In the genomic region with DNA sequence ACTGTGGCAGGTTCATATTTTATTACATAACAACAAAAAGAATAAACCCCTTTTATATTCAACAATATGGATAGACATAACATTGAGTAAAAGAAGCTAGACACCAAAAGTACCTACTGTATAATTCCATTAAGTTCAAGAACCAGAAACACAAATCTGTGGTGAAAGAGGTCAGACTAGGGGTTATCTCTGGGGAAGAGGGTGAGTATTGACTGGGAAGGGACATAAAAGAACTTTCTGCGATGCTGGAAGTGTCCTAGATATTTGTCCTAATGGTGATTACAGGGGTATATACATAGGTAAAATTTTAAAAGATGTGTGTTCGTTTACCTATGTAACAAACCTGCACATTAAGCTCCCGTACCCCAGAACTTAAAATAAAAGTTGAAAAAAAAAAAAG, we compare ENCODE assay signal across 22 cellular contexts.
"Had no signal": no experiment of that assay in that cellular context is flagged by ENCODE, and none has a peak within 500 bp of the region (broad histone marks: within the 10 kb centered on the region; RNA-seq: fewer than 3 reads in every experiment).

No MANE protein-coding gene starts in this region.

- H3K27ac Mint-ChIP-seq: activated CD4-positive, alpha-beta memory T cell treated with anti-CD3 and anti-CD28 coated beads, Interleukin-2, amount 10 ng/mL, durations not matched to agents 7 days and 5 days; activated CD4-positive, alpha-beta T cell treated with anti-CD3 and anti-CD28 coated beads, Interleukin-2, amount 10 ng/mL, durations not matched to agents 7 days and 5 days; activated naive CD4-positive, alpha-beta T cell treated with anti-CD3 and anti-CD28 coated beads, Interleukin-2, amount 10 ng/mL, durations not matched to agents 7 days and 5 days; activated naive CD4-positive, alpha-beta T cell treated with anti-CD3 and anti-CD28 coated beads, Interleukin-2, amount 50 U/mL, for 72 hours; activated naive CD8-positive, alpha-beta T cell treated with anti-CD3 and anti-CD28 coated beads, Interleukin-2, amount 10 ng/mL, durations not matched to agents 7 days and 5 days; activated T-cell treated with anti-CD3 and anti-CD28 coated beads, Interleukin-2, amount 50 U/mL, for 24 hours; activated T-cell treated with anti-CD3 and anti-CD28 coated beads, Interleukin-2, amount 50 U/mL, for 72 hours; T-helper 17 cell; T-helper 2 cell treated with Interferon-gamma antibody and Interleukin-4, amounts not matched to agents 5 μg/mL and 100 μg/mL, for 36 hours had no signal

- H3K27me3 Mint-ChIP-seq: activated CD4-positive, alpha-beta memory T cell treated with anti-CD3 and anti-CD28 coated beads, Interleukin-2, amount 10 ng/mL, durations not matched to agents 7 days and 5 days; activated CD4-positive, alpha-beta T cell treated with anti-CD3 and anti-CD28 coated beads, Interleukin-2, amount 10 ng/mL, durations not matched to agents 7 days and 5 days; activated naive CD4-positive, alpha-beta T cell treated with anti-CD3 and anti-CD28 coated beads, Interleukin-2, amount 10 ng/mL, durations not matched to agents 7 days and 5 days; activated naive CD8-positive, alpha-beta T cell treated with anti-CD3 and anti-CD28 coated beads, Interleukin-2, amount 10 ng/mL, durations not matched to agents 7 days and 5 days; activated T-cell treated with anti-CD3 and anti-CD28 coated beads, Interleukin-2, amount 50 U/mL, for 24 hours; T-helper 17 cell had no signal

- DNase-seq: activated CD4-positive, alpha-beta memory T cell treated with anti-CD3 and anti-CD28 coated beads, Interleukin-2, amount 10 ng/mL, durations not matched to agents 7 days and 5 days; activated CD4-positive, alpha-beta T cell treated with anti-CD3 and anti-CD28 coated beads for 1 hour; activated CD4-positive, alpha-beta T cell treated with anti-CD3 and anti-CD28 coated beads for 4 hours; activated CD4-positive, alpha-beta T cell treated with anti-CD3 and anti-CD28 coated beads, Interleukin-2, amount 10 ng/mL, durations not matched to agents 7 days and 5 days; activated CD4-positive, alpha-beta T cell treated with anti-CD3 and anti-CD28 coated beads, Interleukin-2, amount 50 U/mL, for 4 hours; activated CD8-positive, alpha-beta memory T cell treated with anti-CD3 and anti-CD28 coated beads, Interleukin-2, amount 50 U/mL, for 48 hours; activated gamma-delta T cell; activated naive CD4-positive, alpha-beta T cell; activated naive CD4-positive, alpha-beta T cell treated with anti-CD3 and anti-CD28 coated beads, Interleukin-2, amount 10 ng/mL, durations not matched to agents 7 days and 5 days; activated naive CD8-positive, alpha-beta T cell treated with anti-CD3 and anti-CD28 coated beads, Interleukin-2, amount 10 ng/mL, durations not matched to agents 7 days and 5 days; activated T-cell treated with anti-CD3 and anti-CD28 coated beads for 4 hours; activated T-cell treated with anti-CD3 and anti-CD28 coated beads, Interleukin-2, amount 50 U/mL, for 24 hours; activated T-cell treated with anti-CD3 and anti-CD28 coated beads, Interleukin-2, amount 50 U/mL, for 72 hours; effector CD8-positive, alpha-beta T cell; head of caudate nucleus; T-helper 1 cell; T-helper 17 cell; T1000 had no signal

- H3K27ac ChIP-seq: ascending aorta had no signal

- H3K27me3 ChIP-seq: ascending aorta had no signal

- H3K9me3 ChIP-seq: ascending aorta had no signal

- H3K36me3 ChIP-seq: ascending aorta had no signal

- H3K4me3 Mint-ChIP-seq: activated CD4-positive, alpha-beta memory T cell treated with anti-CD3 and anti-CD28 coated beads, Interleukin-2, amount 10 ng/mL, durations not matched to agents 7 days and 5 days; activated CD4-positive, alpha-beta T cell treated with anti-CD3 and anti-CD28 coated beads, Interleukin-2, amount 10 ng/mL, durations not matched to agents 7 days and 5 days; activated naive CD4-positive, alpha-beta T cell treated with anti-CD3 and anti-CD28 coated beads, Interleukin-2, amount 10 ng/mL, durations not matched to agents 7 days and 5 days; activated naive CD8-positive, alpha-beta T cell treated with anti-CD3 and anti-CD28 coated beads, Interleukin-2, amount 10 ng/mL, durations not matched to agents 7 days and 5 days; activated T-cell treated with anti-CD3 and anti-CD28 coated beads, Interleukin-2, amount 50 U/mL, for 24 hours; activated T-cell treated with anti-CD3 and anti-CD28 coated beads, Interleukin-2, amount 50 U/mL, for 72 hours; T-helper 17 cell; T-helper 2 cell treated with Interferon-gamma antibody and Interleukin-4, amounts not matched to agents 5 μg/mL and 100 μg/mL, for 36 hours had no signal

- H3K4me3 ChIP-seq: ascending aorta had no signal

- H3K4me1 ChIP-seq: ascending aorta had no signal

- H3K36me3 Mint-ChIP-seq: activated naive CD4-positive, alpha-beta T cell treated with anti-CD3 and anti-CD28 coated beads, Interleukin-2, amount 10 ng/mL, durations not matched to agents 7 days and 5 days had no signal

- H3K9me3 Mint-ChIP-seq: activated CD4-positive, alpha-beta memory T cell treated with anti-CD3 and anti-CD28 coated beads, Interleukin-2, amount 10 ng/mL, durations not matched to agents 7 days and 5 days; activated CD4-positive, alpha-beta T cell treated with anti-CD3 and anti-CD28 coated beads, Interleukin-2, amount 10 ng/mL, durations not matched to agents 7 days and 5 days; activated naive CD4-positive, alpha-beta T cell treated with anti-CD3 and anti-CD28 coated beads, Interleukin-2, amount 50 U/mL, for 72 hours; T-helper 2 cell treated with Interferon-gamma antibody and Interleukin-4, amounts not matched to agents 5 μg/mL and 100 μg/mL, for 36 hours had no signal

- ATAC-seq: activated naive CD4-positive, alpha-beta T cell treated with anti-CD3 and anti-CD28 coated beads, Interleukin-2, amount 50 U/mL, for 72 hours; activated T-cell treated with anti-CD3 and anti-CD28 coated beads, Interleukin-2, amount 50 U/mL, for 72 hours; esophagus mucosa; T-helper 17 cell had no signal

- H3K4me1 Mint-ChIP-seq: activated CD4-positive, alpha-beta memory T cell treated with anti-CD3 and anti-CD28 coated beads, Interleukin-2, amount 10 ng/mL, durations not matched to agents 7 days and 5 days; T-helper 17 cell had no signal
